ENCODE assay signal across 1 cellular context in genomic region chr6:1390071-1390804, GRCh38.
TF ChIP-seq lines count a peak whose summit lies in the region.

No MANE protein-coding gene starts in this region.

TF ChIP-seq in H1, 55 proteins besides CTCF, POLR2A, EP300 and RAD21 (continued from another document):
- TF ChIP-seq CHD7 (IDR thresholded peaks at IDR 0.05; ENCODE audit: insufficient replicate concordance, low read length) (no peak), CBX8 (IDR thresholded peaks at IDR 0.05; ENCODE audit: borderline replicate concordance, low read depth, low read length) (peak; percentile 49; the same call in 1 of the 2 replicates), SP4 (IDR thresholded peaks at IDR 0.05; ENCODE audit: low read length) (no peak), CHD2 (IDR thresholded peaks at IDR 0.05; ENCODE audit: low read length) (no peak), SUZ12 (IDR thresholded peaks at IDR 0.05; ENCODE audit: low read length) (peak; percentile 98), CTBP2 (IDR thresholded peaks at IDR 0.05; ENCODE audit: borderline replicate concordance, insufficient read depth, insufficient read length, low read length) (peak; percentile 16), TAF1 (IDR thresholded peaks at IDR 0.05; ENCODE audit: low read depth, low read length) (no peak), SIX5 (IDR thresholded peaks at IDR 0.05; ENCODE audit: low read depth, low read length) (no peak), TBP (IDR thresholded peaks at IDR 0.05; ENCODE audit: low read depth, low read length) (no peak), EZH2 (IDR thresholded peaks at IDR 0.05; ENCODE audit: low read depth, low read length, severe bottlenecking) (peak; percentile 99), KDM5A (IDR thresholded peaks at IDR 0.05; ENCODE audit: low read length) (no peak)
TF ChIP-seq in H1: peak in this region for 6.
